Comparison of ENCODE assay signal across 11 cellular contexts in genomic region chr14:95875831-95876768, GRCh38. TPM values are rescaled to one million over a fixed set of nuclear protein-coding genes. Genes with fewer than 3 reads are reported as not detected.
DNase-seq lines count a peak whose midpoint lies in the region; ATAC-seq and TF ChIP-seq lines count a peak whose summit lies in the region.
"Had no signal": no experiment of that assay in that cellular context is flagged by ENCODE, and none has a peak within 500 bp of the region (broad histone marks: within the 10 kb centered on the region; RNA-seq: fewer than 3 reads in every experiment).

No MANE protein-coding gene starts in this region.

- H3K4me1 ChIP-seq in suprapubic skin: peaks cover 16% of the 10 kb centered on the region

- no peak for ATAC-seq in HG02970 (IDR thresholded peaks at IDR 0.05; ENCODE audit: low FRiP score, unreplicated experiment)

- H3K9me3 Mint-ChIP-seq in activated naive CD4-positive, alpha-beta T cell treated with anti-CD3 and anti-CD28 coated beads for 36 hours: no peaks in the 10 kb centered on the region
- no peaks in the 10 kb centered on the region for H3K9me3 Mint-ChIP-seq in activated naive CD4-positive, alpha-beta T cell treated with anti-CD3 and anti-CD28 coated beads, Interleukin-2, amount 10 ng/mL, durations not matched to agents 7 days and 5 days

- peak; percentile 30 for DNase-seq in activated naive CD4-positive, alpha-beta T cell treated with anti-CD3 and anti-CD28 coated beads for 36 hours
- no peak for DNase-seq in activated naive CD4-positive, alpha-beta T cell treated with anti-CD3 and anti-CD28 coated beads, Interleukin-2, amount 10 ng/mL, durations not matched to agents 7 days and 5 days
- DNase-seq in NCI-H345 (lab: John Stamatoyannopoulos, UW) (peak; percentile 84), head of caudate nucleus (peak in 37 of 42 donors; percentile 20 to 84 (median 61)), suprapubic skin (ENCODE audit: low spot score in 2 of 2) (no peak), HT-29 (ENCODE audit: low spot score) (no peak), RWPE1 (ENCODE audit: low spot score) (no peak)
- DNase-seq: activated CD8-positive, alpha-beta memory T cell treated with anti-CD3 and anti-CD28 coated beads for 24 hours; islet precursor cell had no signal

- H3K27me3 Mint-ChIP-seq in activated naive CD4-positive, alpha-beta T cell treated with anti-CD3 and anti-CD28 coated beads for 36 hours (ENCODE audit: low read depth): peaks cover 43% of the 10 kb centered on the region
- H3K27me3 Mint-ChIP-seq in activated naive CD4-positive, alpha-beta T cell treated with anti-CD3 and anti-CD28 coated beads, Interleukin-2, amount 10 ng/mL, durations not matched to agents 7 days and 5 days: peaks cover 56% of the 10 kb centered on the region

- H3K36me3 Mint-ChIP-seq in activated naive CD4-positive, alpha-beta T cell treated with anti-CD3 and anti-CD28 coated beads for 36 hours (ENCODE audit: low read depth): no peaks in the 10 kb centered on the region
- no peaks in the 10 kb centered on the region for H3K36me3 Mint-ChIP-seq in activated naive CD4-positive, alpha-beta T cell treated with anti-CD3 and anti-CD28 coated beads, Interleukin-2, amount 10 ng/mL, durations not matched to agents 7 days and 5 days

- no peaks in the 10 kb centered on the region for H3K9me3 ChIP-seq in suprapubic skin

- H3K36me3 ChIP-seq in suprapubic skin: no peaks in the 10 kb centered on the region

- H3K4me3 Mint-ChIP-seq in activated naive CD4-positive, alpha-beta T cell treated with anti-CD3 and anti-CD28 coated beads for 36 hours: no peak overlapping the region
- H3K4me3 Mint-ChIP-seq in activated naive CD4-positive, alpha-beta T cell treated with anti-CD3 and anti-CD28 coated beads, Interleukin-2, amount 10 ng/mL, durations not matched to agents 7 days and 5 days: no peak overlapping the region

- no peak overlapping the region for H3K27ac Mint-ChIP-seq in activated naive CD4-positive, alpha-beta T cell treated with anti-CD3 and anti-CD28 coated beads for 36 hours
- no peak overlapping the region for H3K27ac Mint-ChIP-seq in activated naive CD4-positive, alpha-beta T cell treated with anti-CD3 and anti-CD28 coated beads, Interleukin-2, amount 10 ng/mL, durations not matched to agents 7 days and 5 days

- no peak overlapping the region for H3K27ac ChIP-seq in suprapubic skin
- no peak overlapping the region for H3K27ac ChIP-seq in RWPE1
- H3K27ac ChIP-seq: C4-2B had no signal

- peak overlapping the region; percentile 37 for H3K4me3 ChIP-seq in suprapubic skin

- no peak for TF ChIP-seq POLR2A in suprapubic skin (IDR thresholded peaks at IDR 0.05)

- peaks cover 83% of the 10 kb centered on the region for H3K27me3 ChIP-seq in suprapubic skin

- POLR2A ChIA-PET in RWPE1 (lab: Yijun Ruan, JAX; ENCODE audit: low non-redundant PET): no interaction called here

- no peak for TF ChIP-seq EP300 in suprapubic skin (IDR thresholded peaks at IDR 0.05)

- intact Hi-C loops in activated naive CD4-positive, alpha-beta T cell treated with anti-CD3 and anti-CD28 coated beads for 36 hours (cut with micrococcal nuclease): no loop called here
- intact Hi-C loops in head of caudate nucleus (cut with DNase I): no loop called here

- CTCF ChIA-PET in activated naive CD4-positive, alpha-beta T cell treated with anti-CD3 and anti-CD28 coated beads for 36 hours (lab: Charles Lee): no interaction called here
- CTCF ChIA-PET in activated naive CD4-positive, alpha-beta T cell treated with anti-CD3 and anti-CD28 coated beads, Interleukin-2, amount 10 ng/mL, durations not matched to agents 7 days and 5 days (lab: Charles Lee): no interaction called here
- CTCF ChIA-PET in RWPE1 (lab: Yijun Ruan, JAX): no interaction called here

- TF ChIP-seq CTCF in suprapubic skin (IDR thresholded peaks at IDR 0.05): no peak
- TF ChIP-seq CTCF in RWPE1 (conservative IDR thresholded peaks at IDR 0.05; ENCODE audit: low read depth): no peak

- WGBS in suprapubic skin: 0% methylated on average over 8 of the region's 103 CpGs

- peaks cover 7% of the 10 kb centered on the region for H3K4me1 Mint-ChIP-seq in activated naive CD4-positive, alpha-beta T cell treated with anti-CD3 and anti-CD28 coated beads for 36 hours (ENCODE audit: low read depth)
- peaks cover 5% of the 10 kb centered on the region for H3K4me1 Mint-ChIP-seq in activated naive CD4-positive, alpha-beta T cell treated with anti-CD3 and anti-CD28 coated beads, Interleukin-2, amount 10 ng/mL, durations not matched to agents 7 days and 5 days

RNA-seq across cellular contexts. Expression of gene TUNAR, which starts 0.5 kb away (rescaled TPM):
- not detected for total RNA-seq in activated naive CD4-positive, alpha-beta T cell treated with anti-CD3 and anti-CD28 coated beads for 36 hours
- total RNA-seq in suprapubic skin: not detected
- not detected in 2 replicates for total RNA-seq in HT-29 (2014; rRNA removed; shearing (Covaris generic))

Comparison
In these comparisons a context has a peak if more than half of its experiments do, and no peak if none do; other contexts are left out.
1. DNase-seq: peak in activated naive CD4-positive, alpha-beta T cell treated with anti-CD3 and anti-CD28 coated beads for 36 hours (single experiment), NCI-H345 (single experiment) and head of caudate nucleus (37 of 42); none in activated naive CD4-positive, alpha-beta T cell treated with anti-CD3 and anti-CD28 coated beads, Interleukin-2, amount 10 ng/mL, durations not matched to agents 7 days and 5 days (single experiment), suprapubic skin (0 of 2), HT-29 (single experiment) and RWPE1 (single experiment).